1 cellular context compared by ENCODE assay signal in the genomic region with DNA sequence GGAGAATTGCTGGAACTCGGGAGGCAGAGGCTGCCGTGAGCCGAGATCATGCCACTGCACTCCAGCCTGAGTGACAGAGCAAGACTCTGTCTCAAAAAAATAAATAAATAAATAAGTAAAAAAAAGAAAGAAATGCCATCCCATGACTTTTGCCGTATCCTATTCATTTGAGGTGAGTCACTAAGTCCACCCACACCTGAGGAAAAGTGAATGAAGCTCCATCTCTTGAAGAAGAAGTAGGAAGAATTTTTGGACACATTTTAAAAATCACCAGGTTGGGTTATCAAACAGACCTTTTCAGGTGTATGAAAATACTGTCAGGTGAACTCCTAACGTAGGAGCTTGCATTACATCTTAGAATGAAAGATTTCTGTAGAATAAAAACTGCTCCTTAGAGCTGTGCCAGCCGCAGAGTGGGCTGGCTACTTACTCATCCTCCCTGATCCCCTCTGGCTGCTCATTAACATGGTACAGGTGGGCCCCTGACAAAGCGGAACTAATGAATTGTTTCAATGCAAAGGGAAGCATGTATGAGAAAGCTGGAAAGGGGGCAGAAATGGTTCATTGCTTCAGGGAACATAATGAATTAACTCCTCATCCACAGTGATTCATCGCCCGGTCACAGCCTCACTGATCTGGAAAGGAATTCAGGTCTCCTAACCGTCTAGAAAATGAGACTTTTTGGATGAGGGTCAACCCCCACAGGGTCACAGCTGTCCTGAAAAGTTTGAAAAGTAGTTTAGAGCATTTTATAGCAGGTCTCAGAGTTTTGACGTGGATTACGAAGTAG.
TF ChIP-seq lines count a peak whose summit lies in the region.

No MANE protein-coding gene starts in this region.

TF ChIP-seq in A549, 52 proteins besides CTCF, POLR2A, EP300 and RAD21 (continued from another document):
- TF ChIP-seq, protein P1, sequence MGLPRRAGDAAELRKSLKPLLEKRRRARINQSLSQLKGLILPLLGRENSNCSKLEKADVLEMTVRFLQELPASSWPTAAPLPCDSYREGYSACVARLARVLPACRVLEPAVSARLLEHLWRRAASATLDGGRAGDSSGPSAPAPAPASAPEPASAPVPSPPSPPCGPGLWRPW (IDR thresholded peaks at IDR 0.05): no peak
- TF ChIP-seq TFCP2L1 (CRISPR knock-in tag; IDR thresholded peaks at IDR 0.05) (no peak), MAZ (IDR thresholded peaks at IDR 0.05; ENCODE audit: borderline replicate concordance, low read depth, low read length) (no peak), SREBF2 (IDR thresholded peaks at IDR 0.05) (no peak), CHD2 (IDR thresholded peaks at IDR 0.05; ENCODE audit: low read length, partially characterized antibody) (no peak), FOSL2 (IDR thresholded peaks at IDR 0.05) (peak; percentile 80), FOSL2 (CRISPR knock-in tag; IDR thresholded peaks at IDR 0.05) (peak; percentile 67), JUN (IDR thresholded peaks at IDR 0.05) (peak; percentile 30 to 59; a peak in 2 of 5 replicates), ZSCAN20 (CRISPR knock-in tag; IDR thresholded peaks at IDR 0.05) (no peak), RCOR1 (IDR thresholded peaks at IDR 0.05; ENCODE audit: low read depth, low read length) (no peak), POLR2AphosphoS2 (conservative IDR thresholded peaks at IDR 0.05; ENCODE audit: low read length) (no peak), HOXB13 (CRISPR knock-in tag; IDR thresholded peaks at IDR 0.05; ENCODE audit: low read depth) (no peak), NPAS2 (CRISPR knock-in tag; IDR thresholded peaks at IDR 0.05; ENCODE audit: borderline replicate concordance) (no peak), HDAC2 (IDR thresholded peaks at IDR 0.05) (no peak), FOXS1 (CRISPR knock-in tag; IDR thresholded peaks at IDR 0.05) (no peak), NR3C1 (IDR thresholded peaks at IDR 0.05) (no peak), HOXB5 (CRISPR knock-in tag; IDR thresholded peaks at IDR 0.05) (no peak), KDM1A (IDR thresholded peaks at IDR 0.05; ENCODE audit: low read depth) (no peak), CEBPB (IDR thresholded peaks at IDR 0.05) (peak in 1 of 2 experiments; percentile 46; a peak in 1 of 4 replicates), ZNF302 (CRISPR knock-in tag; IDR thresholded peaks at IDR 0.05) (no peak), EHF (CRISPR knock-in tag; IDR thresholded peaks at IDR 0.05) (no peak), NFE2L2 (conservative IDR thresholded peaks at IDR 0.05; ENCODE audit: low read length) (no peak), PHF8 (IDR thresholded peaks at IDR 0.05; ENCODE audit: borderline replicate concordance, low read depth) (no peak), BHLHE40 (IDR thresholded peaks at IDR 0.05; ENCODE audit: low read depth, low read length) (no peak), GATA3 (IDR thresholded peaks at IDR 0.05; ENCODE audit: borderline replicate concordance) (peak; percentile 85; the same call in 1 of the 2 replicates), RFX5 (IDR thresholded peaks at IDR 0.05) (no peak), SMC3 (IDR thresholded peaks at IDR 0.05) (peak; percentile 35), CHD4 (IDR thresholded peaks at IDR 0.05; ENCODE audit: borderline replicate concordance) (no peak)
- TF ChIP-seq, protein P2, sequence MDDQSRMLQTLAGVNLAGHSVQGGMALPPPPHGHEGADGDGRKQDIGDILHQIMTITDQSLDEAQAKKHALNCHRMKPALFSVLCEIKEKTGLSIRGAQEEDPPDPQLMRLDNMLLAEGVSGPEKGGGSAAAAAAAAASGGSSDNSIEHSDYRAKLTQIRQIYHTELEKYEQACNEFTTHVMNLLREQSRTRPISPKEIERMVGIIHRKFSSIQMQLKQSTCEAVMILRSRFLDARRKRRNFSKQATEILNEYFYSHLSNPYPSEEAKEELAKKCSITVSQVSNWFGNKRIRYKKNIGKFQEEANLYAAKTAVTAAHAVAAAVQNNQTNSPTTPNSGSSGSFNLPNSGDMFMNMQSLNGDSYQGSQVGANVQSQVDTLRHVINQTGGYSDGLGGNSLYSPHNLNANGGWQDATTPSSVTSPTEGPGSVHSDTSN (IDR thresholded peaks at IDR 0.05): no peak; the same call in 1 of the 2 replicates
- TF ChIP-seq, protein P3, sequence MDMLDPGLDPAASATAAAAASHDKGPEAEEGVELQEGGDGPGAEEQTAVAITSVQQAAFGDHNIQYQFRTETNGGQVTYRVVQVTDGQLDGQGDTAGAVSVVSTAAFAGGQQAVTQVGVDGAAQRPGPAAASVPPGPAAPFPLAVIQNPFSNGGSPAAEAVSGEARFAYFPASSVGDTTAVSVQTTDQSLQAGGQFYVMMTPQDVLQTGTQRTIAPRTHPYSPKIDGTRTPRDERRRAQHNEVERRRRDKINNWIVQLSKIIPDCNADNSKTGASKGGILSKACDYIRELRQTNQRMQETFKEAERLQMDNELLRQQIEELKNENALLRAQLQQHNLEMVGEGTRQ (IDR thresholded peaks at IDR 0.05): no peak
- TF ChIP-seq, protein P4, sequence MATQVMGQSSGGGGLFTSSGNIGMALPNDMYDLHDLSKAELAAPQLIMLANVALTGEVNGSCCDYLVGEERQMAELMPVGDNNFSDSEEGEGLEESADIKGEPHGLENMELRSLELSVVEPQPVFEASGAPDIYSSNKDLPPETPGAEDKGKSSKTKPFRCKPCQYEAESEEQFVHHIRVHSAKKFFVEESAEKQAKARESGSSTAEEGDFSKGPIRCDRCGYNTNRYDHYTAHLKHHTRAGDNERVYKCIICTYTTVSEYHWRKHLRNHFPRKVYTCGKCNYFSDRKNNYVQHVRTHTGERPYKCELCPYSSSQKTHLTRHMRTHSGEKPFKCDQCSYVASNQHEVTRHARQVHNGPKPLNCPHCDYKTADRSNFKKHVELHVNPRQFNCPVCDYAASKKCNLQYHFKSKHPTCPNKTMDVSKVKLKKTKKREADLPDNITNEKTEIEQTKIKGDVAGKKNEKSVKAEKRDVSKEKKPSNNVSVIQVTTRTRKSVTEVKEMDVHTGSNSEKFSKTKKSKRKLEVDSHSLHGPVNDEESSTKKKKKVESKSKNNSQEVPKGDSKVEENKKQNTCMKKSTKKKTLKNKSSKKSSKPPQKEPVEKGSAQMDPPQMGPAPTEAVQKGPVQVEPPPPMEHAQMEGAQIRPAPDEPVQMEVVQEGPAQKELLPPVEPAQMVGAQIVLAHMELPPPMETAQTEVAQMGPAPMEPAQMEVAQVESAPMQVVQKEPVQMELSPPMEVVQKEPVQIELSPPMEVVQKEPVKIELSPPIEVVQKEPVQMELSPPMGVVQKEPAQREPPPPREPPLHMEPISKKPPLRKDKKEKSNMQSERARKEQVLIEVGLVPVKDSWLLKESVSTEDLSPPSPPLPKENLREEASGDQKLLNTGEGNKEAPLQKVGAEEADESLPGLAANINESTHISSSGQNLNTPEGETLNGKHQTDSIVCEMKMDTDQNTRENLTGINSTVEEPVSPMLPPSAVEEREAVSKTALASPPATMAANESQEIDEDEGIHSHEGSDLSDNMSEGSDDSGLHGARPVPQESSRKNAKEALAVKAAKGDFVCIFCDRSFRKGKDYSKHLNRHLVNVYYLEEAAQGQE (IDR thresholded peaks at IDR 0.05): no peak
- TF ChIP-seq, protein P5, sequence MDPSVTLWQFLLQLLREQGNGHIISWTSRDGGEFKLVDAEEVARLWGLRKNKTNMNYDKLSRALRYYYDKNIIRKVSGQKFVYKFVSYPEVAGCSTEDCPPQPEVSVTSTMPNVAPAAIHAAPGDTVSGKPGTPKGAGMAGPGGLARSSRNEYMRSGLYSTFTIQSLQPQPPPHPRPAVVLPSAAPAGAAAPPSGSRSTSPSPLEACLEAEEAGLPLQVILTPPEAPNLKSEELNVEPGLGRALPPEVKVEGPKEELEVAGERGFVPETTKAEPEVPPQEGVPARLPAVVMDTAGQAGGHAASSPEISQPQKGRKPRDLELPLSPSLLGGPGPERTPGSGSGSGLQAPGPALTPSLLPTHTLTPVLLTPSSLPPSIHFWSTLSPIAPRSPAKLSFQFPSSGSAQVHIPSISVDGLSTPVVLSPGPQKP (IDR thresholded peaks at IDR 0.05; ENCODE audit: low read depth, low read length): no peak
- TF ChIP-seq, protein P6, sequence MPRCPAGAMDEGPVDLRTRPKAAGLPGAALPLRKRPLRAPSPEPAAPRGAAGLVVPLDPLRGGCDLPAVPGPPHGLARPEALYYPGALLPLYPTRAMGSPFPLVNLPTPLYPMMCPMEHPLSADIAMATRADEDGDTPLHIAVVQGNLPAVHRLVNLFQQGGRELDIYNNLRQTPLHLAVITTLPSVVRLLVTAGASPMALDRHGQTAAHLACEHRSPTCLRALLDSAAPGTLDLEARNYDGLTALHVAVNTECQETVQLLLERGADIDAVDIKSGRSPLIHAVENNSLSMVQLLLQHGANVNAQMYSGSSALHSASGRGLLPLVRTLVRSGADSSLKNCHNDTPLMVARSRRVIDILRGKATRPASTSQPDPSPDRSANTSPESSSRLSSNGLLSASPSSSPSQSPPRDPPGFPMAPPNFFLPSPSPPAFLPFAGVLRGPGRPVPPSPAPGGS (IDR thresholded peaks at IDR 0.05): 0 out of 3 replicates have a peak, but pooled peaks have one; percentile 32
- TF ChIP-seq, protein P7, sequence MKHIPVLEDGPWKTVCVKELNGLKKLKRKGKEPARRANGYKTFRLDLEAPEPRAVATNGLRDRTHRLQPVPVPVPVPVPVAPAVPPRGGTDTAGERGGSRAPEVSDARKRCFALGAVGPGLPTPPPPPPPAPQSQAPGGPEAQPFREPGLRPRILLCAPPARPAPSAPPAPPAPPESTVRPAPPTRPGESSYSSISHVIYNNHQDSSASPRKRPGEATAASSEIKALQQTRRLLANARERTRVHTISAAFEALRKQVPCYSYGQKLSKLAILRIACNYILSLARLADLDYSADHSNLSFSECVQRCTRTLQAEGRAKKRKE (CRISPR knock-in tag; IDR thresholded peaks at IDR 0.05; ENCODE audit: low read depth): no peak
